In the genomic region with DNA sequence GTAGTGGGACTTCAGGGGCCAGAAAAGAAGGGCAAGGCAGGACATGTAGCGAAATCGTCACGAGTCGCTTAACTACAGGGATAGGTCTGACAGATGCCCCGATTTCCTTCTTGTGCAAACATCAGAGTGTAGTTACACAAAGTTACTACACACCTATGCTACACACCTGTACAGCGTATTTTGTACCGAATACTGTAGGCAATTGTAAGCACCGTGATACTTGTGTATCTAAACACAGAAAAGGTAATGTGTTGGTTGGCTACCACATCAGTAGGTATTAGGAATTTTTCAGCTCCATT, we compare ENCODE assay signal across 8 cellular contexts. TPM values are rescaled to one million over a fixed set of nuclear protein-coding genes. Genes with fewer than 3 reads are reported as not detected.
DNase-seq lines count a peak whose midpoint lies in the region; ATAC-seq and TF ChIP-seq lines count a peak whose summit lies in the region.

No MANE protein-coding gene starts in this region.

- no peaks in the 10 kb centered on the region for H3K36me3 ChIP-seq in kidney epithelial cell (ENCODE audit: control insufficient read depth, insufficient read depth, low read length)

- no peaks in the 10 kb centered on the region for H3K9me3 Mint-ChIP-seq in activated CD4-positive, alpha-beta T cell treated with anti-CD3 and anti-CD28 coated beads for 36 hours (ENCODE audit: low read depth)
- H3K9me3 Mint-ChIP-seq in activated naive CD8-positive, alpha-beta T cell treated with anti-CD3 and anti-CD28 coated beads for 36 hours = peaks cover 10% of the 10 kb centered on the region

- H3K27me3 ChIP-seq in kidney epithelial cell (ENCODE audit: control insufficient read depth, insufficient read depth, low read length) = no peaks in the 10 kb centered on the region

- CTCF ChIA-PET in activated CD4-positive, alpha-beta T cell treated with anti-CD3 and anti-CD28 coated beads for 36 hours (lab: Charles Lee) = interaction anchor here (1.1 to 2.6 kb wide), 5 partner anchors 11 to 96 kb away, joined by 3 to 11 read pairs (median 4); a partner anchor contains a TSS

- H3K27ac Mint-ChIP-seq in activated CD4-positive, alpha-beta T cell treated with anti-CD3 and anti-CD28 coated beads for 36 hours = peak overlapping the region; percentile 96
- H3K27ac Mint-ChIP-seq in activated naive CD8-positive, alpha-beta T cell treated with anti-CD3 and anti-CD28 coated beads for 36 hours = peak overlapping the region; percentile 93

- H3K27ac ChIP-seq in temporal lobe (ENCODE audit: low read depth, low read length) = peak overlapping the region; percentile 92

- no peak for TF ChIP-seq CTCF in kidney epithelial cell (IDR thresholded peaks at IDR 0.05; ENCODE audit: insufficient read depth, low read length, poor library complexity, severe bottlenecking)

- peak overlapping the region; percentile 90 for H3K4me3 ChIP-seq in kidney epithelial cell (ENCODE audit: low read depth, low read length)

- peak; percentile 27 for ATAC-seq in activated CD4-positive, alpha-beta T cell treated with anti-CD3 and anti-CD28 coated beads for 36 hours

- peak overlapping the region; percentile 97 for H3K4me3 Mint-ChIP-seq in activated CD4-positive, alpha-beta T cell treated with anti-CD3 and anti-CD28 coated beads for 36 hours
- H3K4me3 Mint-ChIP-seq in activated naive CD8-positive, alpha-beta T cell treated with anti-CD3 and anti-CD28 coated beads for 36 hours = peak overlapping the region; percentile 84

- DNase-seq in activated CD4-positive, alpha-beta T cell treated with anti-CD3 and anti-CD28 coated beads for 36 hours = no peak
- no peak for DNase-seq in activated CD4-positive, alpha-beta T cell treated with anti-CD3 and anti-CD28 coated beads for 4 hours
- no peak for DNase-seq in activated naive CD8-positive, alpha-beta T cell treated with anti-CD3 and anti-CD28 coated beads for 36 hours
- DNase-seq in kidney epithelial cell (ENCODE audit: low read depth) = no peak
- no peak for DNase-seq in NCI-H524 treated with DMSO at 0.1 percent for 48 hours (lab: John Stamatoyannopoulos, UW)
- no peak for DNase-seq in NCI-H748 (lab: John Stamatoyannopoulos, UW; ENCODE audit: unreplicated experiment)
- DNase-seq in mucosa of gallbladder (ENCODE audit: low spot score) = no peak

- no peaks in the 10 kb centered on the region for H3K27me3 Mint-ChIP-seq in activated CD4-positive, alpha-beta T cell treated with anti-CD3 and anti-CD28 coated beads for 36 hours
- H3K27me3 Mint-ChIP-seq in activated naive CD8-positive, alpha-beta T cell treated with anti-CD3 and anti-CD28 coated beads for 36 hours = no peaks in the 10 kb centered on the region

- intact Hi-C loops in activated CD4-positive, alpha-beta T cell treated with anti-CD3 and anti-CD28 coated beads for 36 hours (cut with DNase I, micrococcal nuclease) = loop anchor here (1.0 to 10.0 kb wide), 8 partner anchors 26 to 257 kb away; a partner anchor contains a TSS

- peaks cover 24% of the 10 kb centered on the region for H3K36me3 Mint-ChIP-seq in activated CD4-positive, alpha-beta T cell treated with anti-CD3 and anti-CD28 coated beads for 36 hours (ENCODE audit: low read depth)
- peaks cover 31% of the 10 kb centered on the region for H3K36me3 Mint-ChIP-seq in activated naive CD8-positive, alpha-beta T cell treated with anti-CD3 and anti-CD28 coated beads for 36 hours

- peaks cover 46% of the 10 kb centered on the region for H3K4me1 Mint-ChIP-seq in activated CD4-positive, alpha-beta T cell treated with anti-CD3 and anti-CD28 coated beads for 36 hours
- H3K4me1 Mint-ChIP-seq in activated naive CD8-positive, alpha-beta T cell treated with anti-CD3 and anti-CD28 coated beads for 36 hours = peaks cover 35% of the 10 kb centered on the region

- POLR2A ChIA-PET in activated CD4-positive, alpha-beta T cell treated with anti-CD3 and anti-CD28 coated beads for 36 hours (lab: Charles Lee) = interaction anchor here (1.0 to 4.4 kb wide), 7 partner anchors 11 to 82 kb away, joined by 3 to 36 read pairs (median 5); a partner anchor contains a TSS

RNA-seq across cellular contexts. Expression of a gene that starts 0.5 kb away (rescaled TPM):
- 10 to 100 TPM; 36.1 to 48.5 TPM for total RNA-seq in activated CD4-positive, alpha-beta T cell treated with anti-CD3 and anti-CD28 coated beads for 36 hours
- 10 to 100 TPM; 33.3 to 33.7 TPM for total RNA-seq in activated naive CD8-positive, alpha-beta T cell treated with anti-CD3 and anti-CD28 coated beads for 36 hours
- total RNA-seq in kidney epithelial cell (17.8 and 36.5 TPM in 2 replicates), temporal lobe (6.9 TPM), mucosa of gallbladder (45.8 TPM)
